In the genomic region with DNA sequence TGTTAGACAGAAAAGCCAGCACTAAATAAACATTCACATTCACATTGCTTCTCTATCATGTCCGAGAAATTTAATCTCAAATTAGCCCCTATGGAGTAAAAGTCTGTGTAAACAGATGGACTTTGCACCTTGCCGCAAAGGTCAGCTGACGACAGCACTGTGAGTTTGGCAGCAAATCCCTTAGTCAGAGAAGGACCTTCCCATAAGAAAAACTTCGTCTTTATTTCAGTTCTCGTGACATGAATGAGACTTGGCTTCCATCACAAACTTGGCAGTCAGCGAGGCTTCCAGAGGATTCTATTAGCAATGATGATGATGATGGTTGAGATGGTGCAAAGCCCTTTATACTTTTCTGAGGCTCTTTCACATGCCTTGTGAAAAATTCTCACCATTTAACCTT, we compare ENCODE assay signal across 1 cellular context.
TF ChIP-seq lines count a peak whose summit lies in the region.

No MANE protein-coding gene starts in this region.

TF ChIP-seq in HepG2, 621 proteins besides CTCF, POLR2A, EP300 and RAD21 (continues in another document):
- peak; percentile 26; the same call in 1 of the 2 replicates for TF ChIP-seq HNF1A (IDR thresholded peaks at IDR 0.05; ENCODE audit: low read depth)
- TF ChIP-seq HNF1A (CRISPR knock-in tag; IDR thresholded peaks at IDR 0.05; ENCODE audit: borderline replicate concordance): no peak
- TF ChIP-seq GMEB1 (CRISPR knock-in tag; IDR thresholded peaks at IDR 0.05; ENCODE audit: borderline replicate concordance): no peak
- peak; percentile 82 for TF ChIP-seq NCOA2 (CRISPR knock-in tag; IDR thresholded peaks at IDR 0.05)
- TF ChIP-seq HIVEP1 (CRISPR knock-in tag; IDR thresholded peaks at IDR 0.05): no peak
- TF ChIP-seq GATAD1 (CRISPR knock-in tag; IDR thresholded peaks at IDR 0.05): no peak
- TF ChIP-seq SIN3B (IDR thresholded peaks at IDR 0.05; ENCODE audit: low read length): no peak
- TF ChIP-seq ZNF382 (CRISPR knock-in tag; IDR thresholded peaks at IDR 0.05; ENCODE audit: borderline replicate concordance): no peak
- no peak for TF ChIP-seq ZNF775 (CRISPR knock-in tag; IDR thresholded peaks at IDR 0.05; ENCODE audit: borderline replicate concordance)
- TF ChIP-seq ZKSCAN8 (CRISPR knock-in tag; IDR thresholded peaks at IDR 0.05; ENCODE audit: borderline replicate concordance): peak; percentile 50; the same call in 1 of the 2 replicates
- TF ChIP-seq TBL1XR1 (IDR thresholded peaks at IDR 0.05; ENCODE audit: borderline replicate concordance, low read length, partially characterized antibody): peak; percentile 30
- peak; percentile 98; the same call in 1 of the 2 replicates for TF ChIP-seq NCOR1 (IDR thresholded peaks at IDR 0.05; ENCODE audit: borderline replicate concordance, low read length)
- TF ChIP-seq, protein P1, sequence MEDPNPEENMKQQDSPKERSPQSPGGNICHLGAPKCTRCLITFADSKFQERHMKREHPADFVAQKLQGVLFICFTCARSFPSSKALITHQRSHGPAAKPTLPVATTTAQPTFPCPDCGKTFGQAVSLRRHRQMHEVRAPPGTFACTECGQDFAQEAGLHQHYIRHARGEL (CRISPR knock-in tag; IDR thresholded peaks at IDR 0.05): no peak
- peak; percentile 47; the same call in 1 of the 2 replicates for TF ChIP-seq PPARG (CRISPR knock-in tag; conservative IDR thresholded peaks at IDR 0.05)
- no peak for TF ChIP-seq ZMAT3 (CRISPR knock-in tag; conservative IDR thresholded peaks at IDR 0.05)
- TF ChIP-seq SMAD9 (CRISPR knock-in tag; IDR thresholded peaks at IDR 0.05): no peak
- TF ChIP-seq RFXANK (CRISPR knock-in tag; IDR thresholded peaks at IDR 0.05): no peak
- TF ChIP-seq NFE2L2 (IDR thresholded peaks at IDR 0.05; ENCODE audit: low read length): peak; percentile 67
- TF ChIP-seq SOX5 (CRISPR knock-in tag; IDR thresholded peaks at IDR 0.05; ENCODE audit: borderline replicate concordance): peak; percentile 66; the same call in 1 of the 2 replicates
- TF ChIP-seq ZFYVE20 (CRISPR knock-in tag; IDR thresholded peaks at IDR 0.05; ENCODE audit: borderline replicate concordance, low read depth): no peak
- TF ChIP-seq CBX5 (CRISPR knock-in tag; IDR thresholded peaks at IDR 0.05; ENCODE audit: borderline replicate concordance): peak; percentile 50; the same call in 1 of the 2 replicates
- peak; percentile 81 for TF ChIP-seq PAXIP1 (CRISPR knock-in tag; conservative IDR thresholded peaks at IDR 0.05)
- peak; percentile 35; the same call in 1 of the 2 replicates for TF ChIP-seq ZNF264 (CRISPR knock-in tag; IDR thresholded peaks at IDR 0.05)
- TF ChIP-seq NAIF1 (CRISPR knock-in tag; IDR thresholded peaks at IDR 0.05; ENCODE audit: borderline replicate concordance): peak; percentile 10; the same call in 1 of the 2 replicates
- TF ChIP-seq ZNF350 (CRISPR knock-in tag; IDR thresholded peaks at IDR 0.05; ENCODE audit: borderline replicate concordance, low read depth): 0 out of 2 replicates have a peak, but pooled peaks have one; percentile 24
- TF ChIP-seq ZHX1 (CRISPR knock-in tag; IDR thresholded peaks at IDR 0.05; ENCODE audit: low read depth): no peak
- 0 out of 2 replicates have a peak, but pooled peaks have one; percentile 26 for TF ChIP-seq MIER2 (CRISPR knock-in tag; IDR thresholded peaks at IDR 0.05)
- TF ChIP-seq ZFP90 (CRISPR knock-in tag; IDR thresholded peaks at IDR 0.05; ENCODE audit: borderline replicate concordance): no peak
- TF ChIP-seq ZNF207 (IDR thresholded peaks at IDR 0.05; ENCODE audit: borderline replicate concordance): no peak
- TF ChIP-seq KLF11 (CRISPR knock-in tag; IDR thresholded peaks at IDR 0.05): no peak; the same call in 1 of the 2 replicates
- TF ChIP-seq ZNF816 (CRISPR knock-in tag; IDR thresholded peaks at IDR 0.05; ENCODE audit: borderline replicate concordance): no peak
- no peak for TF ChIP-seq ZBTB26 (CRISPR knock-in tag; IDR thresholded peaks at IDR 0.05; ENCODE audit: borderline replicate concordance)
- TF ChIP-seq, protein P2, sequence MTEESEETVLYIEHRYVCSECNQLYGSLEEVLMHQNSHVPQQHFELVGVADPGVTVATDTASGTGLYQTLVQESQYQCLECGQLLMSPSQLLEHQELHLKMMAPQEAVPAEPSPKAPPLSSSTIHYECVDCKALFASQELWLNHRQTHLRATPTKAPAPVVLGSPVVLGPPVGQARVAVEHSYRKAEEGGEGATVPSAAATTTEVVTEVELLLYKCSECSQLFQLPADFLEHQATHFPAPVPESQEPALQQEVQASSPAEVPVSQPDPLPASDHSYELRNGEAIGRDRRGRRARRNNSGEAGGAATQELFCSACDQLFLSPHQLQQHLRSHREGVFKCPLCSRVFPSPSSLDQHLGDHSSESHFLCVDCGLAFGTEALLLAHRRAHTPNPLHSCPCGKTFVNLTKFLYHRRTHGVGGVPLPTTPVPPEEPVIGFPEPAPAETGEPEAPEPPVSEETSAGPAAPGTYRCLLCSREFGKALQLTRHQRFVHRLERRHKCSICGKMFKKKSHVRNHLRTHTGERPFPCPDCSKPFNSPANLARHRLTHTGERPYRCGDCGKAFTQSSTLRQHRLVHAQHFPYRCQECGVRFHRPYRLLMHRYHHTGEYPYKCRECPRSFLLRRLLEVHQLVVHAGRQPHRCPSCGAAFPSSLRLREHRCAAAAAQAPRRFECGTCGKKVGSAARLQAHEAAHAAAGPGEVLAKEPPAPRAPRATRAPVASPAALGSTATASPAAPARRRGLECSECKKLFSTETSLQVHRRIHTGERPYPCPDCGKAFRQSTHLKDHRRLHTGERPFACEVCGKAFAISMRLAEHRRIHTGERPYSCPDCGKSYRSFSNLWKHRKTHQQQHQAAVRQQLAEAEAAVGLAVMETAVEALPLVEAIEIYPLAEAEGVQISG (CRISPR knock-in tag; IDR thresholded peaks at IDR 0.05): 0 out of 2 replicates have a peak, but pooled peaks have one; percentile 30
- TF ChIP-seq, protein P3, sequence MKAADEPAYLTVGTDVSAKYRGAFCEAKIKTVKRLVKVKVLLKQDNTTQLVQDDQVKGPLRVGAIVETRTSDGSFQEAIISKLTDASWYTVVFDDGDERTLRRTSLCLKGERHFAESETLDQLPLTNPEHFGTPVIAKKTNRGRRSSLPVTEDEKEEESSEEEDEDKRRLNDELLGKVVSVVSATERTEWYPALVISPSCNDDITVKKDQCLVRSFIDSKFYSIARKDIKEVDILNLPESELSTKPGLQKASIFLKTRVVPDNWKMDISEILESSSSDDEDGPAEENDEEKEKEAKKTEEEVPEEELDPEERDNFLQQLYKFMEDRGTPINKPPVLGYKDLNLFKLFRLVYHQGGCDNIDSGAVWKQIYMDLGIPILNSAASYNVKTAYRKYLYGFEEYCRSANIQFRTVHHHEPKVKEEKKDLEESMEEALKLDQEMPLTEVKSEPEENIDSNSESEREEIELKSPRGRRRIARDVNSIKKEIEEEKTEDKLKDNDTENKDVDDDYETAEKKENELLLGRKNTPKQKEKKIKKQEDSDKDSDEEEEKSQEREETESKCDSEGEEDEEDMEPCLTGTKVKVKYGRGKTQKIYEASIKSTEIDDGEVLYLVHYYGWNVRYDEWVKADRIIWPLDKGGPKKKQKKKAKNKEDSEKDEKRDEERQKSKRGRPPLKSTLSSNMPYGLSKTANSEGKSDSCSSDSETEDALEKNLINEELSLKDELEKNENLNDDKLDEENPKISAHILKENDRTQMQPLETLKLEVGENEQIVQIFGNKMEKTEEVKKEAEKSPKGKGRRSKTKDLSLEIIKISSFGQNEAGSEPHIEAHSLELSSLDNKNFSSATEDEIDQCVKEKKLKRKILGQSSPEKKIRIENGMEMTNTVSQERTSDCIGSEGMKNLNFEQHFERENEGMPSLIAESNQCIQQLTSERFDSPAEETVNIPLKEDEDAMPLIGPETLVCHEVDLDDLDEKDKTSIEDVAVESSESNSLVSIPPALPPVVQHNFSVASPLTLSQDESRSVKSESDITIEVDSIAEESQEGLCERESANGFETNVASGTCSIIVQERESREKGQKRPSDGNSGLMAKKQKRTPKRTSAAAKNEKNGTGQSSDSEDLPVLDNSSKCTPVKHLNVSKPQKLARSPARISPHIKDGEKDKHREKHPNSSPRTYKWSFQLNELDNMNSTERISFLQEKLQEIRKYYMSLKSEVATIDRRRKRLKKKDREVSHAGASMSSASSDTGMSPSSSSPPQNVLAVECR (CRISPR knock-in tag; IDR thresholded peaks at IDR 0.05; ENCODE audit: borderline replicate concordance): no peak
- no peak for TF ChIP-seq FOXM1 (CRISPR knock-in tag; IDR thresholded peaks at IDR 0.05)
- TF ChIP-seq CBX1 (IDR thresholded peaks at IDR 0.05; ENCODE audit: low read depth): no peak
